8 cellular contexts compared by ENCODE assay signal in genomic region chr3:11638669-11639402, GRCh38. TPM values are rescaled to one million over a fixed set of nuclear protein-coding genes. Genes with fewer than 3 reads are reported as not detected.
DNase-seq lines count a peak whose midpoint lies in the region; ATAC-seq and TF ChIP-seq lines count a peak whose summit lies in the region.

No MANE protein-coding gene starts in this region.

- no peaks in the 10 kb centered on the region for H3K9me2 ChIP-seq in OCI-LY1 (ENCODE audit: low read depth, low read length)

- intact Hi-C loops in esophagus muscularis mucosa (cut with DNase I), result no loop called here

- H2BK15ac ChIP-seq in neuronal stem cell (ENCODE audit: low read length), result peak overlapping the region; percentile 30

- no peak overlapping the region for H2AK5ac ChIP-seq in neuronal stem cell (ENCODE audit: low read depth, low read length)

- H3K4me1 ChIP-seq in OCI-LY1 (ENCODE audit: insufficient read depth, low read length, severe bottlenecking), result peaks cover 79% of the 10 kb centered on the region
- H3K4me1 ChIP-seq in esophagus muscularis mucosa, result peaks cover 65 to 80% (median 77%) of the 10 kb centered on the region in 4 donors
- peaks cover 18 to 43% of the 10 kb centered on the region in 2 donors for H3K4me1 ChIP-seq in neuronal stem cell (ENCODE audit: control insufficient read depth in 2 of 2, insufficient read depth in 1 of 2, low read depth in 1 of 2, low read length in 2 of 2)

- H3K14ac ChIP-seq in neuronal stem cell (ENCODE audit: low read length), result peak overlapping the region; percentile 57

- no peak for TF ChIP-seq EP300 in esophagus muscularis mucosa (IDR thresholded peaks at IDR 0.05)

- no peak overlapping the region for H2AFZ ChIP-seq in OCI-LY1 (ENCODE audit: low read length)
- H2AFZ ChIP-seq in neuronal stem cell (ENCODE audit: low read length), result no peak overlapping the region

- H4K91ac ChIP-seq in neuronal stem cell (ENCODE audit: low read depth, low read length, poor library complexity), result no peak overlapping the region

- H3K79me1 ChIP-seq in neuronal stem cell (ENCODE audit: low read depth, low read length), result peaks cover 5% of the 10 kb centered on the region

- H3K36me3 ChIP-seq in OCI-LY1 (ENCODE audit: insufficient read depth, low read length) (peaks cover 39% of the 10 kb centered on the region), esophagus muscularis mucosa (no peaks in the 10 kb centered on the region), neuronal stem cell (replicated peaks in 1 of 2; ENCODE audit: control insufficient read depth in 2 of 2, insufficient read depth in 2 of 2, low read length in 2 of 2) (peaks cover 0 to 24% of the 10 kb centered on the region in 2 donors)

- H3K9ac ChIP-seq in OCI-LY1 (ENCODE audit: low read length), result peak overlapping the region; percentile 50; the same call in 1 of the 2 replicates
- H3K9ac ChIP-seq in neuronal stem cell (ENCODE audit: low read depth, low read length, poor library complexity), result no peak overlapping the region

- no peaks in the 10 kb centered on the region for H3F3A ChIP-seq in OCI-LY1 (ENCODE audit: insufficient read depth, low read length)

- H3K4me2 ChIP-seq in OCI-LY1 (ENCODE audit: low read length), result peak overlapping the region; percentile 70
- peak overlapping the region; percentile 19 for H3K4me2 ChIP-seq in neuronal stem cell (ENCODE audit: insufficient read depth, low read length, poor library complexity, severe bottlenecking)

- TF ChIP-seq POLR2A in esophagus muscularis mucosa (IDR thresholded peaks at IDR 0.05; ENCODE audit: low read depth), result no peak

- WGBS in esophagus muscularis mucosa, result 61% methylated on average over 15 of the region's 18 CpGs
- WGBS in neuronal stem cell (ENCODE audit: extremely low coverage in 2 of 2, insufficient read length in 2 of 2, insufficient replicate concordance in 1 of 2), 2 donors, result no CpG with 5 or more reads among the region's 18 CpGs

- peak overlapping the region; percentile 86 for H3K4me3 ChIP-seq in OCI-LY1 (ENCODE audit: low read depth, low read length, poor library complexity, severe bottlenecking)
- peak overlapping the region; percentile 30 to 42 (median 38) for H3K4me3 ChIP-seq in esophagus muscularis mucosa
- no peak overlapping the region for H3K4me3 ChIP-seq in neuronal stem cell (ENCODE audit: low read length in 2 of 2)

- H3K4ac ChIP-seq in neuronal stem cell (ENCODE audit: low read length), result no peak overlapping the region

- ATAC-seq in HG03175 (IDR thresholded peaks at IDR 0.05; ENCODE audit: unreplicated experiment) (no peak), GM18519 (IDR thresholded peaks at IDR 0.05; ENCODE audit: low FRiP score, unreplicated experiment) (no peak), HG02938 (IDR thresholded peaks at IDR 0.05; ENCODE audit: unreplicated experiment) (no peak)

- H2BK120ac ChIP-seq in neuronal stem cell (ENCODE audit: low read depth, low read length), result no peak overlapping the region

- TF ChIP-seq CTCF in OCI-LY1 (IDR thresholded peaks at IDR 0.05; ENCODE audit: low read length), result no peak
- TF ChIP-seq CTCF in esophagus muscularis mucosa (IDR thresholded peaks at IDR 0.05), result no peak

- peaks cover 90% of the 10 kb centered on the region for H3K79me2 ChIP-seq in OCI-LY1 (ENCODE audit: insufficient read depth, low read length)

- H3K27ac ChIP-seq in OCI-LY1 (ENCODE audit: low read depth, low read length, poor library complexity, severe bottlenecking) (no peak overlapping the region), esophagus muscularis mucosa (replicated peaks in 1 of 4) (peak overlapping the region; percentile 89 to 93 (median 92)), neuronal stem cell (replicated peaks; ENCODE audit: low read length) (peak overlapping the region; percentile 25)

- 0 out of 2 replicates have a peak, but pooled peaks cover 11% of the 10 kb centered on the region for H4K20me1 ChIP-seq in OCI-LY1 (ENCODE audit: insufficient read depth, low read length)

- no peak overlapping the region for H4K8ac ChIP-seq in neuronal stem cell (ENCODE audit: low read depth, low read length)

- no peaks in the 10 kb centered on the region for H3K27me3 ChIP-seq in OCI-LY1 (ENCODE audit: insufficient read depth, low read length)
- H3K27me3 ChIP-seq in esophagus muscularis mucosa, result no peaks in the 10 kb centered on the region
- H3K27me3 ChIP-seq in neuronal stem cell (ENCODE audit: control insufficient read depth in 3 of 3, insufficient read depth in 3 of 3, low read depth in 1 of 3, low read length in 3 of 3), result no peaks in the 10 kb centered on the region

- no peaks in the 10 kb centered on the region for H3K9me3 ChIP-seq in OCI-LY1 (ENCODE audit: low read length)
- no peaks in the 10 kb centered on the region for H3K9me3 ChIP-seq in esophagus muscularis mucosa
- no peaks in the 10 kb centered on the region for H3K9me3 ChIP-seq in neuronal stem cell (replicated peaks in 1 of 2; ENCODE audit: control insufficient read depth in 2 of 2, insufficient read depth in 1 of 2, low read depth in 1 of 2, low read length in 2 of 2)

- DNase-seq in COR-L47 (lab: John Stamatoyannopoulos, UW) (peak; percentile 30), esophagus muscularis mucosa (ENCODE audit: extremely low spot score) (no peak), neuronal stem cell (ENCODE audit: low spot score) (no peak)
- no peak for DNase-seq in stimulated activated naive CD4-positive, alpha-beta T cell treated with Interleukin-2 at 50 U/mL for 16 hours (lab: John Stamatoyannopoulos, UW)

- no peak overlapping the region for H2BK12ac ChIP-seq in neuronal stem cell (ENCODE audit: low read length)

- peak overlapping the region; percentile 23 for H3K23ac ChIP-seq in neuronal stem cell (ENCODE audit: low read depth, low read length, poor library complexity)

- peak overlapping the region; percentile 85 for H3K18ac ChIP-seq in neuronal stem cell (ENCODE audit: low read length)

- H2BK5ac ChIP-seq in neuronal stem cell (ENCODE audit: low read length), result peak overlapping the region; percentile 55

RNA-seq across cellular contexts. Expression of gene VGLL4, which starts 4.9 kb away (rescaled TPM):
- total RNA-seq in esophagus muscularis mucosa, result 100 to 1,000 TPM in 1 of 4 donors, 10 to 100 TPM in 3; 51.5 to 222 (median 80.7) TPM
- 67.7 TPM for polyA plus RNA-seq in neuronal stem cell (2013, experiment 1 of 2)
- 69.5 TPM for polyA plus RNA-seq in neuronal stem cell (2013, experiment 2 of 2)

Comparison
In these comparisons a context has a peak if more than half of its experiments do, and no peak if none do; other contexts are left out.
1. H3K4me3 ChIP-seq: peak in OCI-LY1 (single experiment) and esophagus muscularis mucosa (4 of 4); none in neuronal stem cell (0 of 2).